ENCODE assay signal across 31 cellular contexts in the genomic region with DNA sequence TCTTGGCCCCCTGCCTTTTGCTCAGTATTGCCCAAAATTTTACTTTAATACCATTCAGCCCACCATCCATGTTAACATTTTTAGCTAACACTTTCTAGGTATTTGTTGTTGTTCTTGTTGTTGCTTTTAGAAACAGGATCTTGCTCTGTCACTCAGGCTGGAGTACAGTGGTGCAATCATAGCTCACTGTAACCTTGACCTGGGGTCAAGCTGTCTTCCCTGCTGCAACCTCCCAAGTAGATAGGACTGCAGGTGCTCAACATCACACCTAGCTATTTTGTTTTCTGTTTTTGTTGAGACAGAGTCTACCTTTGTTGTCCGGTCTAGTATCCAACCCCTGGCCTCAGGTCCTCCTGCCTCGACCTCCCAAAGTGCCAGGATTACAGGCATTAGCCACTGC. TPM values are rescaled to one million over a fixed set of nuclear protein-coding genes. Genes with fewer than 3 reads are reported as not detected.
"Had no signal": no experiment of that assay in that cellular context is flagged by ENCODE, and none has a peak within 500 bp of the region (broad histone marks: within the 10 kb centered on the region; RNA-seq: fewer than 3 reads in every experiment).

No MANE protein-coding gene starts in this region.

- H3K9me3 Mint-ChIP-seq: activated CD4-positive, alpha-beta memory T cell treated with anti-CD3 and anti-CD28 coated beads, Interleukin-2, amount 10 ng/mL, durations not matched to agents 7 days and 5 days; central memory CD8-positive, alpha-beta T cell had no signal

- H3K27me3 ChIP-seq: brain microvascular endothelial cell, esophagus squamous epithelium, heart left ventricle had no signal

- H3K36me3 ChIP-seq: brain microvascular endothelial cell, esophagus squamous epithelium, heart left ventricle, WERI-Rb-1 had no signal

- ATAC-seq: activated CD4-positive, alpha-beta T cell treated with anti-CD3 and anti-CD28 coated beads for 36 hours; activated naive CD4-positive, alpha-beta T cell treated with anti-CD3 and anti-CD28 coated beads, Interleukin-2, amount 50 U/mL, for 72 hours; activated T-cell treated with anti-CD3 and anti-CD28 coated beads, Interleukin-2, amount 50 U/mL, for 72 hours; effector memory CD8-positive, alpha-beta T cell; heart left ventricle; T-helper 17 cell had no signal

- H3K4me1 Mint-ChIP-seq: activated CD4-positive, alpha-beta T cell treated with anti-CD3 and anti-CD28 coated beads, Interleukin-2, amount 10 ng/mL, durations not matched to agents 24 days and 14 days; central memory CD8-positive, alpha-beta T cell had no signal

- H3K27me3 Mint-ChIP-seq: central memory CD8-positive, alpha-beta T cell; effector memory CD8-positive, alpha-beta T cell had no signal

- FAIRE-seq: astrocyte, bronchial epithelial cell, frontal cortex had no signal

- H3K4me3 Mint-ChIP-seq: activated CD4-positive, alpha-beta memory T cell treated with anti-CD3 and anti-CD28 coated beads, Interleukin-2, amount 10 ng/mL, durations not matched to agents 7 days and 5 days; activated CD4-positive, alpha-beta T cell treated with anti-CD3 and anti-CD28 coated beads for 36 hours; activated CD4-positive, alpha-beta T cell treated with anti-CD3 and anti-CD28 coated beads, Interleukin-2, amount 10 ng/mL, durations not matched to agents 24 days and 14 days; activated naive CD4-positive, alpha-beta T cell treated with anti-CD3 and anti-CD28 coated beads, Interleukin-2, amount 10 ng/mL, durations not matched to agents 7 days and 5 days; activated naive CD8-positive, alpha-beta T cell treated with anti-CD3 and anti-CD28 coated beads, Interleukin-2, amount 10 ng/mL, durations not matched to agents 7 days and 5 days; activated T-cell treated with anti-CD3 and anti-CD28 coated beads, Interleukin-2, amount 50 U/mL, for 24 hours; activated T-cell treated with anti-CD3 and anti-CD28 coated beads, Interleukin-2, amount 50 U/mL, for 72 hours; central memory CD8-positive, alpha-beta T cell; effector memory CD8-positive, alpha-beta T cell; T-helper 17 cell; T-helper 2 cell treated with Interferon-gamma antibody and Interleukin-4, amounts not matched to agents 5 μg/mL and 100 μg/mL, for 36 hours had no signal

- DNase-seq: activated CD4-positive, alpha-beta memory T cell treated with anti-CD3 and anti-CD28 coated beads, Interleukin-2, amount 10 ng/mL, durations not matched to agents 7 days and 5 days; activated CD4-positive, alpha-beta T cell treated with anti-CD3 and anti-CD28 coated beads for 36 hours; activated CD4-positive, alpha-beta T cell treated with anti-CD3 and anti-CD28 coated beads, Interleukin-2, amount 10 ng/mL, durations not matched to agents 24 days and 14 days; activated CD4-positive, CD25-positive, alpha-beta regulatory T cell; activated CD4-positive, CD25-positive, alpha-beta regulatory T cell treated with anti-CD3 and anti-CD28 coated beads, Interleukin-2, amount 50 U/mL, for 72 hours; activated CD8-positive, alpha-beta memory T cell treated with anti-CD3 and anti-CD28 coated beads, Interleukin-2, amount 50 U/mL, for 48 hours; activated gamma-delta T cell; activated naive CD4-positive, alpha-beta T cell; activated naive CD4-positive, alpha-beta T cell treated with anti-CD3 and anti-CD28 coated beads, Interleukin-2, amount 10 ng/mL, durations not matched to agents 7 days and 5 days; activated naive CD8-positive, alpha-beta T cell treated with anti-CD3 and anti-CD28 coated beads, Interleukin-2, amount 10 ng/mL, durations not matched to agents 7 days and 5 days; activated T-cell treated with anti-CD3 and anti-CD28 coated beads for 4 hours; activated T-cell treated with anti-CD3 and anti-CD28 coated beads, Interleukin-2, amount 50 U/mL, for 24 hours; activated T-cell treated with anti-CD3 and anti-CD28 coated beads, Interleukin-2, amount 50 U/mL, for 72 hours; amniotic stem cell; anterior cingulate cortex; effector CD4-positive, alpha-beta T cell; effector memory CD8-positive, alpha-beta T cell; esophagus squamous epithelium; heart left ventricle; T-helper 1 cell; T-helper 17 cell; T1000; WERI-Rb-1 had no signal

- H3K36me3 Mint-ChIP-seq: activated naive CD4-positive, alpha-beta T cell treated with anti-CD3 and anti-CD28 coated beads, Interleukin-2, amount 10 ng/mL, durations not matched to agents 7 days and 5 days; activated naive CD8-positive, alpha-beta T cell treated with anti-CD3 and anti-CD28 coated beads, Interleukin-2, amount 10 ng/mL, durations not matched to agents 7 days and 5 days had no signal

- H3K4me3 ChIP-seq: coronary artery, esophagus squamous epithelium, heart left ventricle had no signal

- H3K27ac Mint-ChIP-seq: activated CD4-positive, alpha-beta memory T cell treated with anti-CD3 and anti-CD28 coated beads, Interleukin-2, amount 10 ng/mL, durations not matched to agents 7 days and 5 days; activated CD4-positive, alpha-beta T cell treated with anti-CD3 and anti-CD28 coated beads for 36 hours; activated CD4-positive, alpha-beta T cell treated with anti-CD3 and anti-CD28 coated beads, Interleukin-2, amount 10 ng/mL, durations not matched to agents 24 days and 14 days; activated naive CD4-positive, alpha-beta T cell treated with anti-CD3 and anti-CD28 coated beads, Interleukin-2, amount 10 ng/mL, durations not matched to agents 7 days and 5 days; activated naive CD4-positive, alpha-beta T cell treated with anti-CD3 and anti-CD28 coated beads, Interleukin-2, amount 50 U/mL, for 72 hours; activated naive CD8-positive, alpha-beta T cell treated with anti-CD3 and anti-CD28 coated beads, Interleukin-2, amount 10 ng/mL, durations not matched to agents 7 days and 5 days; activated T-cell treated with anti-CD3 and anti-CD28 coated beads, Interleukin-2, amount 50 U/mL, for 24 hours; effector memory CD8-positive, alpha-beta T cell; T-helper 17 cell; T-helper 2 cell treated with Interferon-gamma antibody and Interleukin-4, amounts not matched to agents 5 μg/mL and 100 μg/mL, for 36 hours had no signal

- H3K27ac ChIP-seq: brain microvascular endothelial cell, coronary artery, esophagus squamous epithelium, heart left ventricle, WERI-Rb-1 had no signal

RNA-seq across cellular contexts. Expression of gene MIPOL1, which starts 4.0 kb away (rescaled TPM):
- total RNA-seq: activated CD4-positive, alpha-beta T cell treated with anti-CD3 and anti-CD28 coated beads, Interleukin-2, amount 10 ng/mL, durations not matched to agents 24 days and 14 days; activated naive CD8-positive, alpha-beta T cell treated with anti-CD3 and anti-CD28 coated beads, Interleukin-2, amount 10 ng/mL, durations not matched to agents 7 days and 5 days had no signal

RNA-seq across cellular contexts. Expression of gene SLC25A21, which starts 29.3 kb away (rescaled TPM):
- total RNA-seq: activated CD4-positive, alpha-beta memory T cell treated with anti-CD3 and anti-CD28 coated beads, Interleukin-2, amount 10 ng/mL, durations not matched to agents 7 days and 5 days; activated CD4-positive, alpha-beta T cell treated with anti-CD3 and anti-CD28 coated beads for 36 hours; activated CD4-positive, alpha-beta T cell treated with anti-CD3 and anti-CD28 coated beads, Interleukin-2, amount 10 ng/mL, durations not matched to agents 24 days and 14 days; activated naive CD4-positive, alpha-beta T cell treated with anti-CD3 and anti-CD28 coated beads, Interleukin-2, amount 50 U/mL, for 72 hours; activated naive CD8-positive, alpha-beta T cell treated with anti-CD3 and anti-CD28 coated beads, Interleukin-2, amount 10 ng/mL, durations not matched to agents 7 days and 5 days; activated T-cell treated with anti-CD3 and anti-CD28 coated beads, Interleukin-2, amount 50 U/mL, for 72 hours; T-helper 17 cell had no signal
